In the genomic region with DNA sequence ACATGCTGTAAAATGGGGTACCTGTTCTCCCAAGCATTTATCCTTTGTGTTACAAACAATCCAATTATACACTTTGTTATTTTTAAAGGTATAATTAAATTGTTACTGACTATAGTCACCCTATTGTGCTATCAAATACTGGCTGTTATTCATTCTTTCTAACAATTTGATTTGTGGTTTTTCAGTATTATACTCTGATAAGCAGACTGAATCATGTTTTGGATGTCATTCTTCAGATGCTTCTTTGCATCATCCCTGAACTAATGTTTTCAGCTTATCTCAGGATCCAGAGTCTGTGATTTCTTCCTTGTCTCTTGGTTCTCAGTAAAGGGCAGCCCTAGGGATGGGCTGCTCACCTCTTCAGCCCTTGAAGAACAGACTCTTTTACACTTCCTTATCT, we compare ENCODE assay signal across 20 cellular contexts.
"Had no signal": no experiment of that assay in that cellular context is flagged by ENCODE, and none has a peak within 500 bp of the region (broad histone marks: within the 10 kb centered on the region; RNA-seq: fewer than 3 reads in every experiment).

No MANE protein-coding gene starts in this region.

- H3K4me3 Mint-ChIP-seq: activated naive CD4-positive, alpha-beta T cell treated with anti-CD3 and anti-CD28 coated beads, Interleukin-2, amount 50 U/mL, for 24 hours; effector memory CD8-positive, alpha-beta T cell; nephron progenitor cell; stimulated activated memory B cell treated with anti-CD40 and anti-IgM and Interleukin-4, amounts not matched to agents 10 μg/mL and 1 μg/mL and 100 μg/mL, for 72 hours; T-helper 2 cell treated with Interferon-gamma antibody and Interleukin-4, amounts not matched to agents 5 μg/mL and 100 μg/mL, for 36 hours had no signal

- H3K9me3 ChIP-seq: ascending aorta, gastroesophageal sphincter, testis, uterus had no signal

- H3K4me3 ChIP-seq: ascending aorta, gastroesophageal sphincter, smooth muscle cell, testis, uterus had no signal

- H3K27me3 Mint-ChIP-seq: effector memory CD8-positive, alpha-beta T cell; stimulated activated memory B cell treated with anti-CD40 and anti-IgM and Interleukin-4, amounts not matched to agents 10 μg/mL and 1 μg/mL and 100 μg/mL, for 72 hours had no signal

- H3K27ac Mint-ChIP-seq: activated naive CD4-positive, alpha-beta T cell treated with anti-CD3 and anti-CD28 coated beads, Interleukin-2, amount 50 U/mL, for 24 hours; effector memory CD8-positive, alpha-beta T cell; nephron progenitor cell; stimulated activated memory B cell treated with anti-CD40 and anti-IgM and Interleukin-4, amounts not matched to agents 10 μg/mL and 1 μg/mL and 100 μg/mL, for 72 hours; T-helper 2 cell treated with Interferon-gamma antibody and Interleukin-4, amounts not matched to agents 5 μg/mL and 100 μg/mL, for 36 hours had no signal

- DNase-seq: activated gamma-delta T cell treated with Interleukin-2 at 50 U/mL for 16 hours; activated T-cell treated with anti-CD3 and anti-CD28 coated beads, Interleukin-2, amount 50 U/mL, for 1 hour; central memory CD4-positive, alpha-beta T cell; effector memory CD8-positive, alpha-beta T cell; head of caudate nucleus; hypothalamus; left cardiac atrium; nephron progenitor cell; stimulated activated CD4-positive, alpha-beta T cell treated with anti-CD3 and anti-CD28 coated beads, Interleukin-15, amount 100 ng/mL, for 24 hours; testis; trophoblast cell; uterus had no signal

- H3K4me1 Mint-ChIP-seq: activated naive CD4-positive, alpha-beta T cell treated with anti-CD3 and anti-CD28 coated beads, Interleukin-2, amount 50 U/mL, for 24 hours; nephron progenitor cell; stimulated activated memory B cell treated with anti-CD40 and anti-IgM and Interleukin-4, amounts not matched to agents 10 μg/mL and 1 μg/mL and 100 μg/mL, for 72 hours had no signal

- H3K9me3 Mint-ChIP-seq: T-helper 2 cell treated with Interferon-gamma antibody and Interleukin-4, amounts not matched to agents 5 μg/mL and 100 μg/mL, for 36 hours had no signal

- H3K27me3 ChIP-seq: ascending aorta, gastroesophageal sphincter, testis, uterus had no signal

- ATAC-seq: effector memory CD8-positive, alpha-beta T cell; esophagus mucosa; gastroesophageal sphincter; left cardiac atrium; sciatic nerve had no signal

- H3K4me1 ChIP-seq: ascending aorta, gastroesophageal sphincter, testis, uterus had no signal

- H3K36me3 ChIP-seq: ascending aorta, gastroesophageal sphincter, uterus had no signal

- H3K36me3 Mint-ChIP-seq: activated naive CD4-positive, alpha-beta T cell treated with anti-CD3 and anti-CD28 coated beads, Interleukin-2, amount 50 U/mL, for 24 hours; stimulated activated memory B cell treated with anti-CD40 and anti-IgM and Interleukin-4, amounts not matched to agents 10 μg/mL and 1 μg/mL and 100 μg/mL, for 72 hours had no signal
